ENCODE assay signal across 28 cellular contexts in the genomic region with DNA sequence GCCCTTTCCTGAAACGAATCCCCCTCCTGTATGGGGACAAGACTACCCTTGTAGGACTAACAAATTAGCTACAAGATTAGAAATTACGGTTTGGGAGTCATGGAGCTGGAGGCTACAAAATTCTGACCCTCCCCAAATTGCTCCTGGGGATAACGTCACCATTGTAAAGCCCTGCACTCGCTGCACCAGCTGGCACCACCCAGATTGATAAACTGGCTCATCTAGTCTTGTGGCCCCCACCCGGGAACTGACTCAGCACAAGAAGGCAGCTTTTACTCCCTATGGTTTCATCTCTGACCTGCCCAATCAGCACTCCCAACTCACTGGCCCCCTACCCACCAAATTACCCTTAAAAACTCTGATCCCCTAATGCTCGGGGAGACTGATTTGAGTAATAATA.
DNase-seq lines count a peak whose midpoint lies in the region; FAIRE-seq and TF ChIP-seq lines count a peak whose summit lies in the region.
"Had no signal": no experiment of that assay in that cellular context is flagged by ENCODE, and none has a peak within 500 bp of the region (broad histone marks: within the 10 kb centered on the region; RNA-seq: fewer than 3 reads in every experiment).

No MANE protein-coding gene starts in this region.

- no peak for TF ChIP-seq POLR2A in H1 (IDR thresholded peaks at IDR 0.05; ENCODE audit: control extremely low read depth in 1 of 2, low read depth in 2 of 2, low read length in 2 of 2)

- no peak overlapping the region for H3K4me3 Mint-ChIP-seq in neural progenitor cell
- H3K4me3 Mint-ChIP-seq: activated naive CD8-positive, alpha-beta T cell treated with anti-CD3 and anti-CD28 coated beads, Interleukin-2, amount 10 ng/mL, durations not matched to agents 7 days and 5 days; brain; CD4-positive, CD25-positive, alpha-beta regulatory T cell; endodermal cell; natural killer cell treated with Interleukin-12 subunit alpha and Interleukin-12 subunit beta and Interleukin-15 and Interleukin-18, amount 100 ng/mL, for 72 hours; stimulated activated effector memory CD8-positive, alpha-beta T cell treated with anti-CD3 and anti-CD28 coated beads, Interleukin-12 subunit alpha, Interleukin-12 subunit beta, amount 100 ng/mL, for 72 hours had no signal

- no peak overlapping the region for H3K4ac ChIP-seq in H1 (replicated peaks; ENCODE audit: insufficient read length, low read depth, low read length)

- no peak for TF ChIP-seq EP300 in H1 (IDR thresholded peaks at IDR 0.05; ENCODE audit: borderline replicate concordance in 1 of 2, low read depth in 2 of 2, low read length in 2 of 2)

- no peak overlapping the region for H4K5ac ChIP-seq in H1 (ENCODE audit: insufficient read length, low read depth, low read length)

- H3K9me3 Mint-ChIP-seq in neural progenitor cell, result peaks cover 3% of the 10 kb centered on the region
- H3K9me3 Mint-ChIP-seq: activated T-helper 2 cell treated with anti-CD3 and anti-CD28 coated beads, Interferon-gamma antibody, Interleukin-2, Interleukin-4, amounts not matched to agents 10 μg/mL and 5 μg/mL and 100 μg/mL, durations not matched to agents 14 hours and 24 hours and 36 hours; natural killer cell treated with Interleukin-12 subunit alpha and Interleukin-12 subunit beta and Interleukin-15 and Interleukin-18, amount 100 ng/mL, for 72 hours; stimulated activated effector memory CD8-positive, alpha-beta T cell treated with anti-CD3 and anti-CD28 coated beads, Interleukin-12 subunit alpha, Interleukin-12 subunit beta, amount 100 ng/mL, for 72 hours had no signal

- no peak overlapping the region for H2AK5ac ChIP-seq in H1 (ENCODE audit: low read depth, low read length)

- no peak overlapping the region for H3K14ac ChIP-seq in H1 (ENCODE audit: insufficient read length)

- H2AFZ ChIP-seq in H1 (ENCODE audit: low read length), result no peak overlapping the region
- peak overlapping the region; percentile 76 for H2AFZ ChIP-seq in neural progenitor cell (replicated peaks)

- H4K20me1 ChIP-seq in H1 (replicated peaks in 1 of 2; ENCODE audit: control insufficient read depth in 1 of 2, insufficient read depth in 2 of 2, low read length in 2 of 2) (no peaks in the 10 kb centered on the region), neural progenitor cell (ENCODE audit: low read depth) (no peaks in the 10 kb centered on the region)

- H3K79me1 ChIP-seq in H1 (ENCODE audit: low read depth, low read length), result no peaks in the 10 kb centered on the region

- no peaks in the 10 kb centered on the region for H3K27me3 Mint-ChIP-seq in neural progenitor cell (ENCODE audit: insufficient read depth, low read depth)
- H3K27me3 Mint-ChIP-seq: activated naive CD8-positive, alpha-beta T cell treated with anti-CD3 and anti-CD28 coated beads, Interleukin-2, amount 10 ng/mL, durations not matched to agents 7 days and 5 days had no signal

- TF ChIP-seq RAD21 in H1 (IDR thresholded peaks at IDR 0.05 in 1 of 2, conservative IDR thresholded peaks at IDR 0.05 in 1 of 2; ENCODE audit: low read depth in 2 of 2, low read length in 2 of 2), result no peak

- TF ChIP-seq CTCF in H1 (IDR thresholded peaks at IDR 0.05; ENCODE audit: control extremely low read depth in 1 of 3, insufficient read depth in 1 of 3, low read depth in 1 of 3, low read length in 3 of 3) (no peak), neural progenitor cell (IDR thresholded peaks at IDR 0.05) (no peak), right atrium auricular region (IDR thresholded peaks at IDR 0.05) (no peak)

- H3K18ac ChIP-seq in H1 (ENCODE audit: extremely low read depth, low read length), result no peak overlapping the region

- H4K91ac ChIP-seq in H1 (replicated peaks; ENCODE audit: insufficient read length, low read length), result no peak overlapping the region

- CTCF ChIA-PET in H1 (lab: Charles Lee; ENCODE audit: partially characterized antibody), result interaction anchor here (0.6 to 1.5 kb wide), 4 partner anchors 13 to 539 kb away, joined by 3 to 9 read pairs (median 4); no protein-coding TSS in a partner anchor

- H3K36me3 Mint-ChIP-seq in neural progenitor cell, result no peaks in the 10 kb centered on the region
- H3K36me3 Mint-ChIP-seq: activated naive CD8-positive, alpha-beta T cell treated with anti-CD3 and anti-CD28 coated beads, Interleukin-2, amount 10 ng/mL, durations not matched to agents 7 days and 5 days; CD4-positive, CD25-positive, alpha-beta regulatory T cell; natural killer cell treated with Interleukin-12 subunit alpha and Interleukin-12 subunit beta and Interleukin-15 and Interleukin-18, amount 100 ng/mL, for 72 hours; stimulated activated effector memory CD8-positive, alpha-beta T cell treated with anti-CD3 and anti-CD28 coated beads, Interleukin-12 subunit alpha, Interleukin-12 subunit beta, amount 100 ng/mL, for 72 hours had no signal

- DNase-seq in DMS 273 (lab: John Stamatoyannopoulos, UW; ENCODE audit: unreplicated experiment), result peak; percentile 82
- peak; percentile 10 to 61 for DNase-seq in NCI-H524 (lab: John Stamatoyannopoulos, UW)
- no peak for DNase-seq in H1 (ENCODE audit: low read depth in 1 of 2, low spot score in 2 of 2)
- DNase-seq in neural progenitor cell (ENCODE audit: low spot score), result no peak
- DNase-seq in pons (ENCODE audit: low spot score), result no peak
- no peak for DNase-seq in NCI-H2081 treated with DMSO at 0.1 percent for 48 hours (lab: John Stamatoyannopoulos, UW)
- no peak for DNase-seq in right atrium auricular region (ENCODE audit: low spot score)
- no peak for DNase-seq in NOMO-1 treated with DMSO at 0.1 percent for 48 hours (lab: John Stamatoyannopoulos, UW; ENCODE audit: unreplicated experiment)
- DNase-seq: activated CD4-positive, alpha-beta T cell treated with anti-CD3 and anti-CD28 coated beads, Interleukin-2, amount 50 U/mL, for 48 hours; activated CD4-positive, CD25-positive, alpha-beta regulatory T cell; activated CD8-positive, alpha-beta memory T cell treated with anti-CD3 and anti-CD28 coated beads, Interleukin-2, amount 50 U/mL, for 48 hours; activated naive CD8-positive, alpha-beta T cell treated with anti-CD3 and anti-CD28 coated beads, Interleukin-2, amount 10 ng/mL, durations not matched to agents 7 days and 5 days; CD4-positive, CD25-positive, alpha-beta regulatory T cell; DMS53; endodermal cell; head of caudate nucleus; NCI-H1105 treated with DMSO at 0.1 percent for 48 hours; posterior cingulate gyrus; RPMI8226; sigmoid colon; stimulated activated CD4-positive, alpha-beta T cell treated with anti-CD3 and anti-CD28 coated beads, Interleukin-1b, Interleukin-23, amount 100 ng/mL, for 48 hours; uterus had no signal

- H3K27ac Mint-ChIP-seq in neural progenitor cell, result no peak overlapping the region
- H3K27ac Mint-ChIP-seq: activated naive CD8-positive, alpha-beta T cell treated with anti-CD3 and anti-CD28 coated beads, Interleukin-2, amount 10 ng/mL, durations not matched to agents 7 days and 5 days; activated T-helper 2 cell treated with anti-CD3 and anti-CD28 coated beads, Interferon-gamma antibody, Interleukin-2, Interleukin-4, amounts not matched to agents 10 μg/mL and 5 μg/mL and 100 μg/mL, durations not matched to agents 14 hours and 24 hours and 36 hours; brain; endodermal cell; natural killer cell treated with Interleukin-12 subunit alpha and Interleukin-12 subunit beta and Interleukin-15 and Interleukin-18, amount 100 ng/mL, for 72 hours; stimulated activated effector memory CD8-positive, alpha-beta T cell treated with anti-CD3 and anti-CD28 coated beads, Interleukin-12 subunit alpha, Interleukin-12 subunit beta, amount 100 ng/mL, for 72 hours had no signal

- H3K4me2 ChIP-seq in H1 (ENCODE audit: insufficient read depth in 1 of 2, low read depth in 2 of 2, low read length in 2 of 2) (no peak overlapping the region), neural progenitor cell (no peak overlapping the region)

- H3K4me1 ChIP-seq in H1 (replicated peaks in 1 of 4; ENCODE audit: control insufficient read depth in 3 of 4, insufficient read depth in 4 of 4, low read length in 3 of 4) (no peaks in the 10 kb centered on the region), neural progenitor cell (no peaks in the 10 kb centered on the region), right atrium auricular region (no peaks in the 10 kb centered on the region)
- H3K4me1 ChIP-seq: sigmoid colon, uterus had no signal

- H3K36me3 ChIP-seq in H1 (ENCODE audit: control insufficient read depth in 2 of 4, insufficient read depth in 4 of 4, low read length in 3 of 4) (no peaks in the 10 kb centered on the region), neural progenitor cell (no peaks in the 10 kb centered on the region), right atrium auricular region (no peaks in the 10 kb centered on the region)
- H3K36me3 ChIP-seq: sigmoid colon, suprapubic skin, uterus had no signal

- no peaks in the 10 kb centered on the region for H3K4me1 Mint-ChIP-seq in neural progenitor cell
- H3K4me1 Mint-ChIP-seq: activated naive CD8-positive, alpha-beta T cell treated with anti-CD3 and anti-CD28 coated beads, Interleukin-2, amount 10 ng/mL, durations not matched to agents 7 days and 5 days; brain; CD4-positive, CD25-positive, alpha-beta regulatory T cell; stimulated activated effector memory CD8-positive, alpha-beta T cell treated with anti-CD3 and anti-CD28 coated beads, Interleukin-12 subunit alpha, Interleukin-12 subunit beta, amount 100 ng/mL, for 72 hours had no signal

- H4K8ac ChIP-seq in H1 (ENCODE audit: extremely low read depth, insufficient read depth, low read length), result no peak overlapping the region

- no peaks in the 10 kb centered on the region for H3K9me3 ChIP-seq in H1 (ENCODE audit: insufficient read depth in 2 of 2, low read depth in 1 of 2, low read length in 1 of 2)
- H3K9me3 ChIP-seq in neural progenitor cell (ENCODE audit: low read depth), result no peaks in the 10 kb centered on the region
- H3K9me3 ChIP-seq in right atrium auricular region, result peaks cover 0 to 12% of the 10 kb centered on the region in 2 donors
- H3K9me3 ChIP-seq: suprapubic skin had no signal

- no peak overlapping the region for H3K56ac ChIP-seq in H1 (replicated peaks; ENCODE audit: insufficient read length, low read depth, low read length)

- H3K23ac ChIP-seq in H1 (ENCODE audit: insufficient read length), result no peak overlapping the region

- H3K27ac ChIP-seq in H1 (ENCODE audit: low read depth, low read length) (no peak overlapping the region), neural progenitor cell (no peak overlapping the region), right atrium auricular region (no peak overlapping the region)
- H3K27ac ChIP-seq: coronary artery, sigmoid colon, suprapubic skin, uterus had no signal

- no peak overlapping the region for H2BK120ac ChIP-seq in H1 (replicated peaks; ENCODE audit: low read depth, low read length)

- no peaks in the 10 kb centered on the region for H3K23me2 ChIP-seq in H1 (ENCODE audit: low read depth, low read length)

- H3K79me2 ChIP-seq in H1 (ENCODE audit: control insufficient read depth in 1 of 2, insufficient read depth in 2 of 2, low read length in 2 of 2) (no peaks in the 10 kb centered on the region), neural progenitor cell (ENCODE audit: low read depth) (no peaks in the 10 kb centered on the region)

- no peaks in the 10 kb centered on the region for H3F3A ChIP-seq in neural progenitor cell (ENCODE audit: low read depth)

- H3K27me3 ChIP-seq in H1 (replicated peaks in 1 of 4; ENCODE audit: control insufficient read depth in 3 of 4, extremely low read depth in 1 of 4, insufficient read depth in 3 of 4, low read length in 3 of 4) (no peaks in the 10 kb centered on the region), neural progenitor cell (no peaks in the 10 kb centered on the region), right atrium auricular region (no peaks in the 10 kb centered on the region)
- H3K27me3 ChIP-seq: sigmoid colon, suprapubic skin, uterus had no signal

- H3K9ac ChIP-seq in H1 (replicated peaks in 1 of 4; ENCODE audit: extremely low read depth in 1 of 4, low read depth in 3 of 4, low read length in 3 of 4) (no peak overlapping the region), neural progenitor cell (no peak overlapping the region)

- 92% methylated on average over 6 of the region's 6 CpGs; no CpG with 5 or more reads in 1 of the 2 experiments for WGBS in H1 (ENCODE audit: extremely low coverage in 1 of 2, insufficient coverage in 1 of 2, insufficient read length in 1 of 2, insufficient replicate concordance in 2 of 2, low coverage in 1 of 2, low lambda C conversion rate in 2 of 2, missing lambda C conversion rate in 1 of 2), 2 experiments

- POLR2A ChIA-PET in H1 (lab: Charles Lee; ENCODE audit: partially characterized antibody), result interaction anchor here (0.9 to 1.2 kb wide), 2 partner anchors 12 to 31 kb away, joined by 3 read pairs; no protein-coding TSS in a partner anchor

- H2BK15ac ChIP-seq in H1 (ENCODE audit: low read length), result no peak overlapping the region

- no peak overlapping the region for H3K4me3 ChIP-seq in H1 (ENCODE audit: extremely low read depth in 1 of 4, insufficient read depth in 2 of 4, low read depth in 3 of 4, low read length in 4 of 4)
- no peak overlapping the region for H3K4me3 ChIP-seq in neural progenitor cell
- no peak overlapping the region for H3K4me3 ChIP-seq in right atrium auricular region
- H3K4me3 ChIP-seq: coronary artery, sigmoid colon, suprapubic skin, uterus had no signal

- H2BK5ac ChIP-seq in H1 (ENCODE audit: low read depth, low read length), result no peak overlapping the region

- no peak overlapping the region for H2BK12ac ChIP-seq in H1 (ENCODE audit: low read depth, low read length)

- FAIRE-seq in H1 (lab: Jason Lieb, UNC), result no peak

- no peak overlapping the region for H2BK20ac ChIP-seq in H1 (ENCODE audit: low read length)

Comparison
In these comparisons a context has a peak if more than half of its experiments do, and no peak if none do; other contexts are left out.
1. DNase-seq: peak in DMS 273 (single experiment) and NCI-H524 (2 of 2); none in H1 (0 of 2), neural progenitor cell (single experiment), pons (single experiment), NCI-H2081 treated with DMSO at 0.1 percent for 48 hours (single experiment), right atrium auricular region (single experiment) and NOMO-1 treated with DMSO at 0.1 percent for 48 hours (single experiment).